Comparison of ENCODE assay signal across 18 cellular contexts in genomic region chr10:100485841-100486495, GRCh38. TPM values are rescaled to one million over a fixed set of nuclear protein-coding genes. Genes with fewer than 3 reads are reported as not detected.
DNase-seq lines count a peak whose midpoint lies in the region; ATAC-seq lines count a peak whose summit lies in the region.
"Had no signal": no experiment of that assay in that cellular context is flagged by ENCODE, and none has a peak within 500 bp of the region (broad histone marks: within the 10 kb centered on the region; RNA-seq: fewer than 3 reads in every experiment).

No MANE protein-coding gene starts in this region.

- H3K4me3 ChIP-seq in ectodermal cell (ENCODE audit: insufficient read depth, low read depth, low read length) (no peak overlapping the region), iPS-20b (ENCODE audit: low read length) (peak overlapping the region; percentile 29; the same call in 1 of the 2 replicates)
- H3K4me3 ChIP-seq: BLaER1 treated with 17β-estradiol and CSF1 and Interleukin-3, amounts not matched to agents 10 nM and 100 nM; SJSA1 had no signal

- no peak for ATAC-seq in activated naive CD8-positive, alpha-beta T cell treated with anti-CD3 and anti-CD28 coated beads, Interleukin-2, amount 50 U/mL, for 24 hours
- ATAC-seq: PC-3 had no signal

- H3K36me3 Mint-ChIP-seq in activated naive CD8-positive, alpha-beta T cell, result peaks cover 5% of the 10 kb centered on the region
- H3K36me3 Mint-ChIP-seq in activated naive CD8-positive, alpha-beta T cell treated with anti-CD3 and anti-CD28 coated beads, Interleukin-2, amount 50 U/mL, for 24 hours (ENCODE audit: low read depth), result peaks cover 17% of the 10 kb centered on the region

- H3K9me3 ChIP-seq in ectodermal cell (ENCODE audit: control insufficient read depth, low read length) (no peaks in the 10 kb centered on the region), iPS-20b (ENCODE audit: insufficient read depth, low read depth, low read length) (no peaks in the 10 kb centered on the region)
- H3K9me3 ChIP-seq: BLaER1 treated with 17β-estradiol and CSF1 and Interleukin-3, amounts not matched to agents 10 nM and 100 nM; SJSA1 had no signal

- H3K27me3 Mint-ChIP-seq in activated naive CD8-positive, alpha-beta T cell, result peaks cover 2% of the 10 kb centered on the region
- peaks cover 6% of the 10 kb centered on the region for H3K27me3 Mint-ChIP-seq in activated naive CD8-positive, alpha-beta T cell treated with anti-CD3 and anti-CD28 coated beads, Interleukin-2, amount 50 U/mL, for 24 hours

- WGBS in ectodermal cell, 2 experiments, result 0 to 1% methylated on average over 10 of the region's 10 CpGs

- H3K4me1 Mint-ChIP-seq in activated naive CD8-positive, alpha-beta T cell (ENCODE audit: low read depth), result peaks cover 7% of the 10 kb centered on the region
- H3K4me1 Mint-ChIP-seq in activated naive CD8-positive, alpha-beta T cell treated with anti-CD3 and anti-CD28 coated beads, Interleukin-2, amount 50 U/mL, for 24 hours, result peaks cover 5% of the 10 kb centered on the region

- H3K36me3 ChIP-seq in ectodermal cell (ENCODE audit: control insufficient read depth, insufficient read depth, low read length) (peaks cover 16% of the 10 kb centered on the region), iPS-20b (ENCODE audit: insufficient read depth, low read depth, low read length) (no peaks in the 10 kb centered on the region)

- H3K9me3 Mint-ChIP-seq in activated naive CD8-positive, alpha-beta T cell (ENCODE audit: low read depth), result no peaks in the 10 kb centered on the region
- H3K9me3 Mint-ChIP-seq in activated naive CD8-positive, alpha-beta T cell treated with anti-CD3 and anti-CD28 coated beads, Interleukin-2, amount 50 U/mL, for 24 hours, result no peaks in the 10 kb centered on the region
- H3K9me3 Mint-ChIP-seq: HFFc6 had no signal

- H3K27me3 ChIP-seq in ectodermal cell (ENCODE audit: control insufficient read depth, insufficient read depth, low read length, poor library complexity, severe bottlenecking), result peaks cover 90% of the 10 kb centered on the region
- H3K27me3 ChIP-seq in iPS-20b (ENCODE audit: insufficient read depth, low read length), result peaks cover 97% of the 10 kb centered on the region

- H3K4me3 Mint-ChIP-seq in activated naive CD8-positive, alpha-beta T cell, result no peak overlapping the region
- no peak overlapping the region for H3K4me3 Mint-ChIP-seq in activated naive CD8-positive, alpha-beta T cell treated with anti-CD3 and anti-CD28 coated beads, Interleukin-2, amount 50 U/mL, for 24 hours
- H3K4me3 Mint-ChIP-seq: HFFc6 had no signal

- intact Hi-C loops in cardiac septum (cut with DNase I), result no loop called here

- H3K4me1 ChIP-seq in ectodermal cell (ENCODE audit: control insufficient read depth, insufficient read depth, low read length) (peaks cover 58% of the 10 kb centered on the region), iPS-20b (ENCODE audit: insufficient read depth, low read length) (peaks cover 23% of the 10 kb centered on the region)

- DNase-seq in activated naive CD8-positive, alpha-beta T cell treated with anti-CD3 and anti-CD28 coated beads, Interleukin-2, amount 50 U/mL, for 24 hours, result no peak
- DNase-seq in retina (peak; percentile 54), HT-29 (ENCODE audit: low spot score) (no peak), glomerular visceral epithelial cell (ENCODE audit: extremely low spot score) (no peak), cardiac septum (ENCODE audit: low spot score) (no peak)
- DNase-seq: DMS 273 treated with DMSO at 0.1 percent for 48 hours, HFFc6, NCI-H1436 treated with DMSO at 0.1 percent for 48 hours, NCI-H2227 treated with DMSO at 0.1 percent for 48 hours, NCI-H524 treated with DMSO at 0.1 percent for 48 hours, PC-3 had no signal

- no peak overlapping the region for H3K9ac ChIP-seq in iPS-20b (ENCODE audit: low read depth, low read length)
- H3K9ac ChIP-seq: BLaER1 treated with 17β-estradiol and CSF1 and Interleukin-3, amounts not matched to agents 10 nM and 100 nM had no signal

- peak overlapping the region; percentile 91 for H3K27ac ChIP-seq in ectodermal cell (ENCODE audit: insufficient read depth, low read depth, low read length, poor library complexity, severe bottlenecking)
- H3K27ac ChIP-seq in iPS-20b (ENCODE audit: low read length), result no peak overlapping the region
- H3K27ac ChIP-seq: BLaER1 treated with 17β-estradiol and CSF1 and Interleukin-3, amounts not matched to agents 10 nM and 100 nM; SJSA1 had no signal

- peak overlapping the region; percentile 41 for H3K27ac Mint-ChIP-seq in activated naive CD8-positive, alpha-beta T cell
- no peak overlapping the region for H3K27ac Mint-ChIP-seq in activated naive CD8-positive, alpha-beta T cell treated with anti-CD3 and anti-CD28 coated beads, Interleukin-2, amount 50 U/mL, for 24 hours
- H3K27ac Mint-ChIP-seq: HFFc6 had no signal

RNA-seq across cellular contexts. Expression of gene WNT8B, which starts 23.2 kb away (rescaled TPM):
- 6.4 TPM for polyA plus RNA-seq in ectodermal cell (2013, experiment 1 of 4)
- polyA plus RNA-seq in ectodermal cell (2013, experiment 2 of 4), result 15.9 TPM
- 4.1 TPM for polyA plus RNA-seq in ectodermal cell (2013, experiment 3 of 4)
- 10.0 TPM for polyA plus RNA-seq in ectodermal cell (2013, experiment 4 of 4)
- total RNA-seq in HT-29 (2014; rRNA removed; shearing (Covaris generic)), result 0.03 and 0.23 TPM in 2 replicates
- not detected for total RNA-seq in cardiac septum
- total RNA-seq: A172, Daoy, HFFc6, SJSA1 had no signal

RNA-seq across cellular contexts. Expression of gene SEC31B, which starts 33.7 kb away (rescaled TPM):
- polyA plus RNA-seq in ectodermal cell (2013, experiment 1 of 4), result 17.2 TPM
- polyA plus RNA-seq in ectodermal cell (2013, experiment 2 of 4), result 17.2 TPM
- polyA plus RNA-seq in ectodermal cell (2013, experiment 3 of 4), result 12.5 TPM
- 14.2 TPM for polyA plus RNA-seq in ectodermal cell (2013, experiment 4 of 4)
- 1.2 and 2.0 TPM in 2 replicates for total RNA-seq in HT-29 (2014; rRNA removed; shearing (Covaris generic))
- total RNA-seq in cardiac septum, result 7.4 TPM

RNA-seq across cellular contexts. Expression of gene NDUFB8, which starts 43.7 kb away (rescaled TPM):
- 218 TPM for polyA plus RNA-seq in ectodermal cell (2013, experiment 1 of 4)
- 177 TPM for polyA plus RNA-seq in ectodermal cell (2013, experiment 2 of 4)
- 175 TPM for polyA plus RNA-seq in ectodermal cell (2013, experiment 3 of 4)
- polyA plus RNA-seq in ectodermal cell (2013, experiment 4 of 4), result 190 TPM
- 289 and 300 TPM in 2 replicates for total RNA-seq in HT-29 (2014; rRNA removed; shearing (Covaris generic))
- total RNA-seq in cardiac septum, result 351 TPM

RNA-seq across cellular contexts. Expression of gene HIF1AN, which starts 49.8 kb away (rescaled TPM):
- 38.8 TPM for polyA plus RNA-seq in ectodermal cell (2013, experiment 1 of 4)
- 52.3 TPM for polyA plus RNA-seq in ectodermal cell (2013, experiment 2 of 4)
- 21.9 TPM for polyA plus RNA-seq in ectodermal cell (2013, experiment 3 of 4)
- polyA plus RNA-seq in ectodermal cell (2013, experiment 4 of 4), result 26.8 TPM
- total RNA-seq in HT-29 (2014; rRNA removed; shearing (Covaris generic)), result 5.2 and 7.4 TPM in 2 replicates
- total RNA-seq in cardiac septum, result 53.7 TPM
